13 cellular contexts compared by ENCODE assay signal in genomic region chr7:30313348-30313747, GRCh38. TPM values are rescaled to one million over a fixed set of nuclear protein-coding genes. Genes with fewer than 3 reads are reported as not detected.
DNase-seq lines count a peak whose midpoint lies in the region; ATAC-seq and TF ChIP-seq lines count a peak whose summit lies in the region.
"Had no signal": no experiment of that assay in that cellular context is flagged by ENCODE, and none has a peak within 500 bp of the region (broad histone marks: within the 10 kb centered on the region; RNA-seq: fewer than 3 reads in every experiment).

No MANE protein-coding gene starts in this region.

- H3F3A ChIP-seq in GM23338 (replicated peaks; ENCODE audit: low read depth): no peaks in the 10 kb centered on the region

- H3K9me3 ChIP-seq in uterus: no peaks in the 10 kb centered on the region
- H3K9me3 ChIP-seq: Caco-2 had no signal

- H3K9me2 ChIP-seq in GM23338 (ENCODE audit: insufficient read depth): no peaks in the 10 kb centered on the region

- TF ChIP-seq CTCF in GM23338 (conservative IDR thresholded peaks at IDR 0.05; ENCODE audit: low read depth in 2 of 2) (no peak), WTC11 (IDR thresholded peaks at IDR 0.05) (no peak), uterus (IDR thresholded peaks at IDR 0.05) (no peak)

- peaks cover 43% of the 10 kb centered on the region for H3K4me1 ChIP-seq in GM23338 (ENCODE audit: insufficient read depth)
- peaks cover 0 to 9% of the 10 kb centered on the region in 2 donors for H3K4me1 ChIP-seq in uterus
- H3K4me1 ChIP-seq: Caco-2 had no signal

- DNase-seq in GM23338 (ENCODE audit: low spot score) (no peak), WTC11 (ENCODE audit: low spot score) (no peak), memory B cell (ENCODE audit: low spot score in 2 of 2) (no peak), uterus (no peak), COR-L47 (lab: John Stamatoyannopoulos, UW) (no peak), NCI-H187 (lab: John Stamatoyannopoulos, UW) (no peak)
- DNase-seq: C1 segment of cervical spinal cord, Caco-2, NCI-H146, NCI-H226, PC-9 had no signal

- intact Hi-C loops in uterus (cut with DNase I; ENCODE audit: low total_unique reads): no loop called here

- TF ChIP-seq POLR2A in uterus (IDR thresholded peaks at IDR 0.05): no peak

- CTCF ChIA-PET in WTC11 (lab: Charles Lee): interaction anchor here (0.8 to 1.7 kb wide), 2 partner anchors 13 to 22 kb away, joined by 3 to 4 read pairs; no protein-coding TSS in a partner anchor

- H3K36me3 Mint-ChIP-seq in GM23338 (ENCODE audit: low read depth): no peaks in the 10 kb centered on the region
- H3K36me3 Mint-ChIP-seq in WTC11: no peaks in the 10 kb centered on the region
- peaks cover 2% of the 10 kb centered on the region for H3K36me3 Mint-ChIP-seq in memory B cell

- H3K4me3 Mint-ChIP-seq in GM23338 (no peak overlapping the region), WTC11 (no peak overlapping the region), memory B cell (no peak overlapping the region)

- H3K27ac Mint-ChIP-seq in GM23338 (no peak overlapping the region), WTC11 (peak overlapping the region; percentile 1; the same call in 1 of the 2 replicates), memory B cell (peak overlapping the region; percentile 62)

- 0 out of 2 replicates have a peak overlapping the region, but pooled peaks have one; percentile 15 for H3K4me2 ChIP-seq in GM23338
- H3K4me2 ChIP-seq: PC-9 had no signal

- H3K4me3 ChIP-seq in GM23338 (no peak overlapping the region), uterus (no peak overlapping the region)
- H3K4me3 ChIP-seq: PC-9 had no signal

- H3K4me1 Mint-ChIP-seq in GM23338 (peaks cover 59% of the 10 kb centered on the region), WTC11 (peaks cover 52% of the 10 kb centered on the region), memory B cell (peaks cover 54% of the 10 kb centered on the region)

- no peaks in the 10 kb centered on the region for H4K20me1 ChIP-seq in GM23338 (replicated peaks; ENCODE audit: insufficient read depth)

- ATAC-seq in GM23338 (no peak), WTC11 (no peak), memory B cell (ENCODE audit: low read depth) (no peak), GM21737 (IDR thresholded peaks at IDR 0.05; ENCODE audit: unreplicated experiment) (no peak)
- ATAC-seq: HCT116 had no signal

- H2AFZ ChIP-seq in GM23338: no peak overlapping the region
- H2AFZ ChIP-seq: PC-9 had no signal

- H3K27me3 ChIP-seq in GM23338 (ENCODE audit: insufficient read depth) (no peaks in the 10 kb centered on the region), uterus (no peaks in the 10 kb centered on the region)

- H3K27ac ChIP-seq in GM23338 (ENCODE audit: low read depth) (peak overlapping the region; percentile 23; the same call in 1 of the 2 replicates), uterus (peak overlapping the region; percentile 30 to 39)
- H3K27ac ChIP-seq: PC-9 had no signal

- H3K9me3 Mint-ChIP-seq in GM23338 (no peaks in the 10 kb centered on the region), WTC11 (no peaks in the 10 kb centered on the region), memory B cell (no peaks in the 10 kb centered on the region)

- no peaks in the 10 kb centered on the region for H3K27me3 Mint-ChIP-seq in GM23338 (ENCODE audit: insufficient read depth, low read depth, poor library complexity)
- H3K27me3 Mint-ChIP-seq in WTC11 (ENCODE audit: low read depth): no peaks in the 10 kb centered on the region
- H3K27me3 Mint-ChIP-seq in memory B cell: no peaks in the 10 kb centered on the region

- H3K36me3 ChIP-seq in GM23338 (ENCODE audit: insufficient read depth) (no peaks in the 10 kb centered on the region), uterus (no peaks in the 10 kb centered on the region)

- POLR2A ChIA-PET in WTC11 (lab: Charles Lee): no interaction called here

- H3K79me2 ChIP-seq in GM23338 (replicated peaks; ENCODE audit: insufficient read depth): peaks cover 97% of the 10 kb centered on the region

TF ChIP-seq in GM23338, 12 proteins besides CTCF, POLR2A, EP300 and RAD21 (continues in another document):
- no peak for TF ChIP-seq CREB1 (CRISPR knock-in tag; IDR thresholded peaks at IDR 0.05; ENCODE audit: low read depth)

TF ChIP-seq in WTC11, 78 proteins besides CTCF, POLR2A, EP300 and RAD21 (continues in another document):
- TF ChIP-seq SMAD4 (CRISPR knock-in tag; IDR thresholded peaks at IDR 0.05) (no peak), FOXJ3 (CRISPR knock-in tag; IDR thresholded peaks at IDR 0.05; ENCODE audit: borderline replicate concordance) (no peak), ZNF263 (CRISPR knock-in tag; IDR thresholded peaks at IDR 0.05; ENCODE audit: low read depth) (no peak), CREM (CRISPR knock-in tag; IDR thresholded peaks at IDR 0.05) (no peak), ZNF317 (CRISPR knock-in tag; IDR thresholded peaks at IDR 0.05; ENCODE audit: borderline replicate concordance, low read depth) (no peak), FOXK1 (CRISPR knock-in tag; IDR thresholded peaks at IDR 0.05) (no peak), HMGA2 (CRISPR knock-in tag; IDR thresholded peaks at IDR 0.05) (no peak), RORB (CRISPR knock-in tag; IDR thresholded peaks at IDR 0.05) (no peak), JUN (CRISPR knock-in tag; IDR thresholded peaks at IDR 0.05) (no peak), PRDM15 (CRISPR knock-in tag; IDR thresholded peaks at IDR 0.05) (no peak), ZNF281 (CRISPR knock-in tag; IDR thresholded peaks at IDR 0.05) (no peak), MYBL2 (CRISPR knock-in tag; IDR thresholded peaks at IDR 0.05) (no peak)

RNA-seq across cellular contexts. Expression of gene ZNRF2, which starts 29.0 kb away (rescaled TPM):
- total RNA-seq in GM23338 (2014; rRNA removed; shearing (Covaris generic)): 27.0 and 34.7 TPM in 2 replicates
- polyA plus RNA-seq in GM23338 (2016; fragmentation: Nextera tagmentation; extraction: Ambion mirVana): 6.0 TPM in 2 replicates
- total RNA-seq in WTC11 (2021): 16.8 to 18.2 TPM (median 17.8 TPM) in 3 replicates
- 10 to 100 TPM; 22.0 to 40.6 (median 27.3) TPM for total RNA-seq in uterus
